ENCODE assay signal across 32 cellular contexts in genomic region chr4:111323916-111324315, GRCh38.
DNase-seq lines count a peak whose midpoint lies in the region; ATAC-seq, FAIRE-seq and TF ChIP-seq lines count a peak whose summit lies in the region.
"Had no signal": no experiment of that assay in that cellular context is flagged by ENCODE, and none has a peak within 500 bp of the region (broad histone marks: within the 10 kb centered on the region; RNA-seq: fewer than 3 reads in every experiment).

No MANE protein-coding gene starts in this region.

- no peaks in the 10 kb centered on the region for H3K9me3 Mint-ChIP-seq in mesothelial cell of epicardium
- H3K9me3 Mint-ChIP-seq: activated CD4-positive, alpha-beta memory T cell treated with anti-CD3 and anti-CD28 coated beads, Interleukin-2, amount 10 ng/mL, durations not matched to agents 7 days and 5 days; activated naive CD4-positive, alpha-beta T cell treated with anti-CD3 and anti-CD28 coated beads for 36 hours; stimulated activated memory B cell treated with anti-CD40 and anti-IgM and Interleukin-4, amounts not matched to agents 10 μg/mL and 1 μg/mL and 100 μg/mL, for 72 hours; T-helper 2 cell treated with Interferon-gamma antibody and Interleukin-4, amounts not matched to agents 5 μg/mL and 100 μg/mL, for 36 hours; WTC11 had no signal

- ATAC-seq in HG02884 (IDR thresholded peaks at IDR 0.05; ENCODE audit: unreplicated experiment) (no peak), left cardiac atrium (no peak)
- ATAC-seq: A549; effector memory CD8-positive, alpha-beta T cell; sciatic nerve; stimulated activated memory B cell treated with anti-CD40 and anti-IgM and Interleukin-4, amounts not matched to agents 10 μg/mL and 1 μg/mL and 100 μg/mL, for 72 hours; WTC11 had no signal

- H3K27ac ChIP-seq in endothelial cell of umbilical vein (ENCODE audit: insufficient read depth, low read depth, low read length), result no peak overlapping the region
- H3K27ac ChIP-seq: A549, ascending aorta, hepatocyte, ovary, Peyer's patch, testis had no signal

- H3K4me2 ChIP-seq in endothelial cell of umbilical vein (ENCODE audit: insufficient read depth, low read length), result no peak overlapping the region
- H3K4me2 ChIP-seq: A549, hepatocyte had no signal

- H3K4me1 Mint-ChIP-seq in mesothelial cell of epicardium, result peaks cover 18% of the 10 kb centered on the region
- H3K4me1 Mint-ChIP-seq: activated CD4-positive, alpha-beta memory T cell treated with anti-CD3 and anti-CD28 coated beads, Interleukin-2, amount 10 ng/mL, durations not matched to agents 7 days and 5 days; CD4-positive, CD25-positive, alpha-beta regulatory T cell; naive B cell; stimulated activated memory B cell treated with anti-CD40 and anti-IgM and Interleukin-4, amounts not matched to agents 10 μg/mL and 1 μg/mL and 100 μg/mL, for 72 hours; WTC11 had no signal

- H3K36me3 ChIP-seq in endothelial cell of umbilical vein (ENCODE audit: control insufficient read depth in 2 of 2, extremely low read depth in 1 of 2, insufficient read depth in 2 of 2, low read length in 2 of 2), result no peaks in the 10 kb centered on the region
- H3K36me3 ChIP-seq: ascending aorta, ovary, Peyer's patch had no signal

- no peaks in the 10 kb centered on the region for H3K9me3 ChIP-seq in endothelial cell of umbilical vein (replicated peaks; ENCODE audit: control insufficient read depth, insufficient read depth, low read length)
- H3K9me3 ChIP-seq: A549, ascending aorta, ovary, Peyer's patch, testis had no signal

- H3K9ac ChIP-seq in endothelial cell of umbilical vein (replicated peaks; ENCODE audit: extremely low read depth, insufficient read depth, low read length), result no peak overlapping the region

- H3K27ac Mint-ChIP-seq in mesothelial cell of epicardium, result peak overlapping the region; percentile 78
- H3K27ac Mint-ChIP-seq: activated CD4-positive, alpha-beta memory T cell treated with anti-CD3 and anti-CD28 coated beads, Interleukin-2, amount 10 ng/mL, durations not matched to agents 7 days and 5 days; activated naive CD4-positive, alpha-beta T cell treated with anti-CD3 and anti-CD28 coated beads for 36 hours; activated T-cell treated with anti-CD3 and anti-CD28 coated beads, Interleukin-2, amount 50 U/mL, for 24 hours; CD4-positive, CD25-positive, alpha-beta regulatory T cell; effector memory CD8-positive, alpha-beta T cell; naive B cell; stimulated activated memory B cell treated with anti-CD40 and anti-IgM and Interleukin-4, amounts not matched to agents 10 μg/mL and 1 μg/mL and 100 μg/mL, for 72 hours; T-helper 2 cell treated with Interferon-gamma antibody and Interleukin-4, amounts not matched to agents 5 μg/mL and 100 μg/mL, for 36 hours; WTC11 had no signal

- TF ChIP-seq POLR2A in endothelial cell of umbilical vein (IDR thresholded peaks at IDR 0.05; ENCODE audit: low read depth, low read length), result no peak

- intact Hi-C loops in endothelial cell of umbilical vein (cut with micrococcal nuclease), result no loop called here
- intact Hi-C loops in left cardiac atrium (cut with DNase I), result no loop called here

- H4K20me1 ChIP-seq in endothelial cell of umbilical vein (replicated peaks; ENCODE audit: control insufficient read depth, extremely low read depth, insufficient read depth, low read length), result no peaks in the 10 kb centered on the region

- H3K27me3 ChIP-seq in endothelial cell of umbilical vein (ENCODE audit: control insufficient read depth in 2 of 2, insufficient read depth in 2 of 2, low read length in 2 of 2), result no peaks in the 10 kb centered on the region
- H3K27me3 ChIP-seq: ascending aorta, hepatocyte, ovary, Peyer's patch, testis had no signal

- no peak overlapping the region for H3K4me3 ChIP-seq in endothelial cell of umbilical vein (replicated peaks in 1 of 3; ENCODE audit: insufficient read depth in 1 of 3, low read depth in 1 of 3, low read length in 3 of 3)
- H3K4me3 ChIP-seq: A549, hepatocyte, lung, ovary, Peyer's patch, testis had no signal

- CTCF ChIA-PET in endothelial cell of umbilical vein (lab: Charles Lee), result no interaction called here

- TF ChIP-seq CTCF in endothelial cell of umbilical vein (IDR thresholded peaks at IDR 0.05; ENCODE audit: extremely low read depth in 1 of 2, insufficient read depth in 1 of 2, low read depth in 1 of 2, low read length in 2 of 2) (no peak), mesothelial cell of epicardium (IDR thresholded peaks at IDR 0.05; ENCODE audit: unreplicated experiment) (no peak)

- H2AFZ ChIP-seq in endothelial cell of umbilical vein (ENCODE audit: low read depth, low read length), result no peak overlapping the region
- H2AFZ ChIP-seq: hepatocyte had no signal

- H3K9me1 ChIP-seq in endothelial cell of umbilical vein (replicated peaks; ENCODE audit: control insufficient read depth, extremely low read depth, insufficient read depth, low read length), result no peaks in the 10 kb centered on the region

- peak; percentile 53 for FAIRE-seq in endothelial cell of umbilical vein (lab: Jason Lieb, UNC)
- FAIRE-seq: A549, GM12892, H1, HTR-8/SVneo had no signal

- no peaks in the 10 kb centered on the region for H3K36me3 Mint-ChIP-seq in mesothelial cell of epicardium
- H3K36me3 Mint-ChIP-seq: CD4-positive, CD25-positive, alpha-beta regulatory T cell; naive B cell; stimulated activated memory B cell treated with anti-CD40 and anti-IgM and Interleukin-4, amounts not matched to agents 10 μg/mL and 1 μg/mL and 100 μg/mL, for 72 hours; WTC11 had no signal

- dilution Hi-C loops in endothelial cell of umbilical vein (cut with MboI; ENCODE audit: extremely low pct_ligation_motif_present, low sequenced_read_pairs), result no loop called here

- no peaks in the 10 kb centered on the region for H3K79me2 ChIP-seq in endothelial cell of umbilical vein (ENCODE audit: control insufficient read depth, insufficient read depth, low read length)
- H3K79me2 ChIP-seq: hepatocyte had no signal

- DNase-seq in AG08395 (ENCODE audit: low spot score) (peak; percentile 11), M059J (ENCODE audit: low read depth) (peak; percentile 29), endothelial cell of umbilical vein (ENCODE audit: low read depth, low spot score) (no peak), mesothelial cell of epicardium (ENCODE audit: low spot score in 2 of 2, unreplicated experiment in 2 of 2) (no peak), dedifferentiated amniotic fluid mesenchymal stem cell (ENCODE audit: extremely low spot score) (no peak), retina (no peak), left cardiac atrium (no peak)
- DNase-seq: activated CD4-positive, alpha-beta memory T cell treated with anti-CD3 and anti-CD28 coated beads, Interleukin-2, amount 10 ng/mL, durations not matched to agents 7 days and 5 days; activated naive CD4-positive, alpha-beta T cell treated with anti-CD3 and anti-CD28 coated beads for 36 hours; activated T-cell treated with anti-CD3 and anti-CD28 coated beads, Interleukin-2, amount 50 U/mL, for 24 hours; CD4-positive, CD25-positive, alpha-beta regulatory T cell; DMS153; effector memory CD8-positive, alpha-beta T cell; islet precursor cell; naive B cell; NCI-H1930; ovary; Peyer's patch; stimulated activated CD4-positive, alpha-beta T cell treated with anti-CD3 and anti-CD28 coated beads, Interleukin-1b, Interleukin-23, amount 100 ng/mL, for 48 hours; testis had no signal

- no peak overlapping the region for H3K4me3 Mint-ChIP-seq in mesothelial cell of epicardium
- H3K4me3 Mint-ChIP-seq: activated CD4-positive, alpha-beta memory T cell treated with anti-CD3 and anti-CD28 coated beads, Interleukin-2, amount 10 ng/mL, durations not matched to agents 7 days and 5 days; activated naive CD4-positive, alpha-beta T cell treated with anti-CD3 and anti-CD28 coated beads for 36 hours; activated T-cell treated with anti-CD3 and anti-CD28 coated beads, Interleukin-2, amount 50 U/mL, for 24 hours; CD4-positive, CD25-positive, alpha-beta regulatory T cell; effector memory CD8-positive, alpha-beta T cell; naive B cell; stimulated activated memory B cell treated with anti-CD40 and anti-IgM and Interleukin-4, amounts not matched to agents 10 μg/mL and 1 μg/mL and 100 μg/mL, for 72 hours; T-helper 2 cell treated with Interferon-gamma antibody and Interleukin-4, amounts not matched to agents 5 μg/mL and 100 μg/mL, for 36 hours; WTC11 had no signal

- BruUV-seq in endothelial cell of umbilical vein (replicated peaks; lab: Mats Ljungman, UMichigan), result no TSS peak

- H3K4me1 ChIP-seq in endothelial cell of umbilical vein (ENCODE audit: control insufficient read depth, extremely low read depth, insufficient read depth, low read length), result no peaks in the 10 kb centered on the region
- H3K4me1 ChIP-seq: A549, ascending aorta, Peyer's patch, testis had no signal

- H3K27me3 Mint-ChIP-seq in mesothelial cell of epicardium (ENCODE audit: low read depth), result no peaks in the 10 kb centered on the region
- H3K27me3 Mint-ChIP-seq: activated CD4-positive, alpha-beta memory T cell treated with anti-CD3 and anti-CD28 coated beads, Interleukin-2, amount 10 ng/mL, durations not matched to agents 7 days and 5 days; activated T-cell treated with anti-CD3 and anti-CD28 coated beads, Interleukin-2, amount 50 U/mL, for 24 hours; CD4-positive, CD25-positive, alpha-beta regulatory T cell; effector memory CD8-positive, alpha-beta T cell; stimulated activated memory B cell treated with anti-CD40 and anti-IgM and Interleukin-4, amounts not matched to agents 10 μg/mL and 1 μg/mL and 100 μg/mL, for 72 hours had no signal

- POLR2A ChIA-PET in endothelial cell of umbilical vein (lab: Charles Lee), result no interaction called here

TF ChIP-seq in endothelial cell of umbilical vein, 7 proteins besides CTCF, POLR2A, EP300 and RAD21:
- TF ChIP-seq EZH2 (IDR thresholded peaks at IDR 0.05; ENCODE audit: borderline replicate concordance, low read depth, low read length, severe bottlenecking) (no peak), FOS (IDR thresholded peaks at IDR 0.05; ENCODE audit: borderline replicate concordance, insufficient read depth, low read length) (no peak), JUN (IDR thresholded peaks at IDR 0.05; ENCODE audit: borderline replicate concordance, insufficient read depth, insufficient read length, low read depth) (no peak), GATA2 (IDR thresholded peaks at IDR 0.05; ENCODE audit: insufficient read depth, insufficient read length, low read depth, low read length) (no peak), POLR2AphosphoS5 (IDR thresholded peaks at IDR 0.05; ENCODE audit: insufficient read depth, low read depth, low read length) (no peak), MYC (IDR thresholded peaks at IDR 0.05; ENCODE audit: low read depth, low read length) (no peak)
- TF ChIP-seq, protein P1, sequence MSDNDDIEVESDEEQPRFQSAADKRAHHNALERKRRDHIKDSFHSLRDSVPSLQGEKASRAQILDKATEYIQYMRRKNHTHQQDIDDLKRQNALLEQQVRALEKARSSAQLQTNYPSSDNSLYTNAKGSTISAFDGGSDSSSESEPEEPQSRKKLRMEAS (IDR thresholded peaks at IDR 0.05; ENCODE audit: insufficient read depth, insufficient read length), result no peak

Comparison
In these comparisons a context has a peak if more than half of its experiments do, and no peak if none do; other contexts are left out.
1. DNase-seq: peak in AG08395 (single experiment) and M059J (single experiment); none in endothelial cell of umbilical vein (single experiment), mesothelial cell of epicardium (0 of 2), dedifferentiated amniotic fluid mesenchymal stem cell (single experiment), retina (single experiment) and left cardiac atrium (single experiment).